Comparison of ENCODE assay signal across 9 cellular contexts in genomic region chr16:72938426-72939164, GRCh38.
DNase-seq lines count a peak whose midpoint lies in the region; ATAC-seq and TF ChIP-seq lines count a peak whose summit lies in the region.
"Had no signal": no experiment of that assay in that cellular context is flagged by ENCODE, and none has a peak within 500 bp of the region (broad histone marks: within the 10 kb centered on the region; RNA-seq: fewer than 3 reads in every experiment).

No MANE protein-coding gene starts in this region.

- no peaks in the 10 kb centered on the region for H3K9me3 Mint-ChIP-seq in activated T-cell treated with anti-CD3 and anti-CD28 coated beads, Interleukin-2, amount 50 U/mL, for 72 hours

- DNase-seq in AG04450 (ENCODE audit: low read depth, low spot score) (peak; percentile 23), PC-3 (peak; percentile 67), fibroblast of the conjunctiva (ENCODE audit: low read depth) (peak; percentile 65), omental fat pad (ENCODE audit: low spot score) (peak; percentile 52), NCI-H1417 treated with DMSO at 0.1 percent for 48 hours (lab: John Stamatoyannopoulos, UW) (no peak), activated gamma-delta T cell treated with Interleukin-2 at 50 U/mL for 16 hours (no peak)
- no peak for DNase-seq in activated T-cell treated with anti-CD3 and anti-CD28 coated beads, Interleukin-2, amount 50 U/mL, for 72 hours
- DNase-seq: DND-41 had no signal

- H3K9ac ChIP-seq in PC-3 (ENCODE audit: low read length), result peak overlapping the region; percentile 43

- no peaks in the 10 kb centered on the region for H3K9me2 ChIP-seq in PC-3 (replicated peaks; ENCODE audit: low read length)

- no peaks in the 10 kb centered on the region for H3K27me3 Mint-ChIP-seq in activated T-cell treated with anti-CD3 and anti-CD28 coated beads, Interleukin-2, amount 50 U/mL, for 72 hours (ENCODE audit: low read depth)

- ATAC-seq in PC-3, result peak; percentile 98
- ATAC-seq in omental fat pad (ENCODE audit: low FRiP score), result peak; percentile 56
- no peak for ATAC-seq in HG03159 (IDR thresholded peaks at IDR 0.05; ENCODE audit: unreplicated experiment)
- ATAC-seq in activated T-cell treated with anti-CD3 and anti-CD28 coated beads, Interleukin-2, amount 50 U/mL, for 72 hours (replicated peaks in 1 of 2), result no peak

- H3K9me3 ChIP-seq in AG04450 (ENCODE audit: control insufficient read depth, insufficient read depth, low read length), result no peaks in the 10 kb centered on the region
- no peaks in the 10 kb centered on the region for H3K9me3 ChIP-seq in PC-3 (ENCODE audit: low read length)

- H2AFZ ChIP-seq in PC-3 (ENCODE audit: low read length), result peak overlapping the region; percentile 76; the same call in 1 of the 2 replicates

- no peaks in the 10 kb centered on the region for H3K27me3 ChIP-seq in AG04450 (ENCODE audit: control insufficient read depth, insufficient read depth, low read length)
- no peaks in the 10 kb centered on the region for H3K27me3 ChIP-seq in PC-3 (ENCODE audit: low read length)

- H3K36me3 ChIP-seq in PC-3 (ENCODE audit: low read depth, low read length), result no peaks in the 10 kb centered on the region

- H3K4me1 Mint-ChIP-seq in activated T-cell treated with anti-CD3 and anti-CD28 coated beads, Interleukin-2, amount 50 U/mL, for 72 hours (ENCODE audit: low read depth), result no peaks in the 10 kb centered on the region

- H4K20me1 ChIP-seq in PC-3 (ENCODE audit: low read length), result no peaks in the 10 kb centered on the region

- H3K4me1 ChIP-seq in PC-3 (ENCODE audit: insufficient read depth, low read length), result peaks cover 26% of the 10 kb centered on the region

- CTCF ChIA-PET in AG04450 (lab: Charles Lee) (interaction anchor here (0.6 to 2.3 kb wide), 14 partner anchors 10 to 117 kb away, joined by 3 to 16 read pairs (median 4); no protein-coding TSS in a partner anchor), PC-3 (lab: Charles Lee) (no interaction called here)

- intact Hi-C loops in PC-3 (cut with micrococcal nuclease), result no loop called here

- 0 out of 2 replicates have a peak overlapping the region, but pooled peaks have one; percentile 20 for H3K4me3 ChIP-seq in AG04450 (ENCODE audit: low read depth, low read length)
- H3K4me3 ChIP-seq in PC-3 (ENCODE audit: low read length), result no peak overlapping the region

- H3K4me3 Mint-ChIP-seq in activated T-cell treated with anti-CD3 and anti-CD28 coated beads, Interleukin-2, amount 50 U/mL, for 72 hours, result no peak overlapping the region

- H3F3A ChIP-seq in PC-3 (ENCODE audit: low read length, unreplicated experiment), result no peaks in the 10 kb centered on the region

- peaks cover 50% of the 10 kb centered on the region for H3K79me2 ChIP-seq in PC-3 (ENCODE audit: low read length)

- no TSS peak for BruUV-seq in PC-3 (replicated peaks; lab: Mats Ljungman, UMichigan)

- POLR2A ChIA-PET in AG04450 (lab: Yijun Ruan, JAX) (interaction anchor here (0.5 kb wide), 1 partner anchor 14 kb away, joined by 4 read pairs; no protein-coding TSS in a partner anchor), PC-3 (lab: Charles Lee; ENCODE audit: unreplicated experiment) (no interaction called here)

- H3K27ac ChIP-seq in AG04450 (ENCODE audit: low read depth, low read length), result peak overlapping the region; percentile 80
- peak overlapping the region; percentile 89 for H3K27ac ChIP-seq in PC-3 (ENCODE audit: low read length)

- no peak for TF ChIP-seq CTCF in AG04450 (IDR thresholded peaks at IDR 0.05; ENCODE audit: low read depth, low read length)
- no peak for TF ChIP-seq CTCF in PC-3 (conservative IDR thresholded peaks at IDR 0.05; ENCODE audit: low read depth, low read length)
- TF ChIP-seq CTCF in omental fat pad (IDR thresholded peaks at IDR 0.05), result no peak

- peak overlapping the region; percentile 81 for H3K4me2 ChIP-seq in PC-3 (ENCODE audit: low read length)

- no peaks in the 10 kb centered on the region for H3K36me3 Mint-ChIP-seq in activated T-cell treated with anti-CD3 and anti-CD28 coated beads, Interleukin-2, amount 50 U/mL, for 72 hours (ENCODE audit: insufficient read depth in 2 of 2)

- no peak overlapping the region for H3K27ac Mint-ChIP-seq in activated T-cell treated with anti-CD3 and anti-CD28 coated beads, Interleukin-2, amount 50 U/mL, for 72 hours

Comparison
In these comparisons a context has a peak if more than half of its experiments do, and no peak if none do; other contexts are left out.
1. DNase-seq: peak in AG04450 (single experiment), PC-3 (single experiment), fibroblast of the conjunctiva (single experiment) and omental fat pad (single experiment); none in NCI-H1417 treated with DMSO at 0.1 percent for 48 hours (single experiment), activated gamma-delta T cell treated with Interleukin-2 at 50 U/mL for 16 hours (single experiment) and activated T-cell treated with anti-CD3 and anti-CD28 coated beads, Interleukin-2, amount 50 U/mL, for 72 hours (0 of 2).
2. ATAC-seq: peak in PC-3 (single experiment) and omental fat pad (single experiment); none in HG03159 (single experiment) and activated T-cell treated with anti-CD3 and anti-CD28 coated beads, Interleukin-2, amount 50 U/mL, for 72 hours (0 of 2).